Comparison of ENCODE assay signal across 9 cellular contexts in genomic region chr9:99845063-99845462, GRCh38. TPM values are rescaled to one million over a fixed set of nuclear protein-coding genes. Genes with fewer than 3 reads are reported as not detected.
"Had no signal": no experiment of that assay in that cellular context is flagged by ENCODE, and none has a peak within 500 bp of the region (broad histone marks: within the 10 kb centered on the region; RNA-seq: fewer than 3 reads in every experiment).

No MANE protein-coding gene starts in this region.

- H3K36me3 ChIP-seq: HAP-1 had no signal

- H3K9me3 Mint-ChIP-seq: HFFc6 had no signal

- H3K4me1 ChIP-seq: HAP-1 had no signal

- H3K4me3 ChIP-seq: GM23248, HAP-1, K562 had no signal

- DNase-seq: GM23248, GOT3, H7, HFFc6 had no signal

- H3K9ac ChIP-seq: GM23248 had no signal

- H3K9me3 ChIP-seq: HAP-1 had no signal

- H2AFZ ChIP-seq: GM23248 had no signal

- H3K27ac ChIP-seq: GM23248, HL-60 had no signal

- ATAC-seq: HCT116, HepG2, K562 had no signal

- H3K4me3 Mint-ChIP-seq: HFFc6 had no signal

- H3K27ac Mint-ChIP-seq: HFFc6 had no signal

RNA-seq across cellular contexts. Expression of gene NR4A3, which starts 23.4 kb away (rescaled TPM):
- polyA plus RNA-seq: K562 had no signal
